25 cellular contexts compared by ENCODE assay signal in the genomic region with DNA sequence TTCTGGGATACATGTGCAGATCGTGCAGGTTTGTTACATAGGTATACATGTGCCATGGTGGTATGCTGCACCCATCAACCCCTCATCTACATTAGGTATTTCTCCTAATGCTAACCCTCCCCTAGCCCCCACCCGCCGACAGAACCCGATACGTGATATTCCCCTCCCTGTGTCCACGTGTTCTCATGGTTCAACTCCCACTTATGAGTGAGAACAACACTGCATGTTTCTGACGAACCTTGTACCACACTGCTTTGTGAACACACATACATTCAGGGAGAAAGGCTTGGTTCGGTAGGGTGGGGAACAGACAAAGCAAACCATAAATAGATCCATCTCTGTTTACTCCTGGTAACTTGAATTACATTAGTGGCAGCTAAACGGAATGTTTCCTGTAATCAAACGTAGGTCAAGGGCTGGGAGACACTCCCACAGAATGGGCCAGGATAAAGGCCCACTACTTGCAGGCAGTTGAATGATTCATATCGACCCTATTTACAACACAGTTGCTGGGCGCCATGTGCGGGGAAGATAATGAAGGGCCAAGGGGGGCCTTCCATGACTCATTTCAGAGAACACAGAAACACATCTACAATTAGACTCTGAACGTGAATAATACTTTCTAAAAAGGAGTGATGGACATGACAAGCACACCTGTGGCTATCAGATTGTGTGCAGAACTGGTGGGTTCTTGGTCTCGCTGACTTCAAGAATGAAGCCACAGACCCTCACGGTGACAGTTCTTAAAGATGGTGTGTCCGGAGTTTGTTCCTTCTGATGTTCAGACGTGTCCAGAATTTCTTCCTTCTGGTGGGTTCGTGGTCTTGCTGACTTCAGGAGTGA. TPM values are rescaled to one million over a fixed set of nuclear protein-coding genes. Genes with fewer than 3 reads are reported as not detected.
A peak's percentile ranks its signal among the peaks of the same experiment; 100 is the strongest.
DNase-seq lines count a peak whose midpoint lies in the region; ATAC-seq and FAIRE-seq lines count a peak whose summit lies in the region.
"Had no signal": no experiment of that assay in that cellular context is flagged by ENCODE, and none has a peak within 500 bp of the region (broad histone marks: within the 10 kb centered on the region; RNA-seq: fewer than 3 reads in every experiment).

No MANE protein-coding gene starts in this region.

- no peak overlapping the region for H2AFZ ChIP-seq in mesenchymal stem cell (ENCODE audit: low read depth, low read length)

- no peak overlapping the region for H2BK120ac ChIP-seq in mesenchymal stem cell (ENCODE audit: low read depth, low read length)

- H3K9me3 ChIP-seq in mesenchymal stem cell (ENCODE audit: control insufficient read depth, low read length), result peaks cover 2% of the 10 kb centered on the region
- H3K9me3 ChIP-seq: HAP-1, right atrium auricular region had no signal

- no peak overlapping the region for H2BK15ac ChIP-seq in mesenchymal stem cell (ENCODE audit: low read depth, poor library complexity, severe bottlenecking)

- no peak overlapping the region for H3K4me3 ChIP-seq in mesenchymal stem cell (ENCODE audit: insufficient read depth in 1 of 2, low read depth in 1 of 2, low read length in 2 of 2)
- H3K4me3 ChIP-seq: HAP-1, right atrium auricular region, transverse colon had no signal

- peaks cover 4% of the 10 kb centered on the region for H3K79me1 ChIP-seq in mesenchymal stem cell (replicated peaks; ENCODE audit: low read length, poor library complexity, severe bottlenecking)

- H2BK12ac ChIP-seq in mesenchymal stem cell (ENCODE audit: low read length in 2 of 2), result no peak overlapping the region

- no peak overlapping the region for H4K91ac ChIP-seq in mesenchymal stem cell (ENCODE audit: low read length)

- H3K9ac ChIP-seq in mesenchymal stem cell (ENCODE audit: low read length), result no peak overlapping the region
- H3K9ac ChIP-seq: KMS-11 had no signal

- no peak overlapping the region for H2AK5ac ChIP-seq in mesenchymal stem cell (ENCODE audit: low read length, severe bottlenecking)

- H2BK5ac ChIP-seq in mesenchymal stem cell (ENCODE audit: low read depth, low read length, poor library complexity, severe bottlenecking), result no peak overlapping the region

- no peak for FAIRE-seq in RCC 7860 (lab: Jason Lieb, UNC)
- FAIRE-seq: endometrium had no signal

- no peak overlapping the region for H4K8ac ChIP-seq in mesenchymal stem cell (ENCODE audit: low read length)

- 83% methylated on average over 16 of the region's 19 CpGs for WGBS in mesenchymal stem cell

- peaks cover 6 to 17% of the 10 kb centered on the region in 2 experiments for H3K36me3 ChIP-seq in mesenchymal stem cell (ENCODE audit: control insufficient read depth in 1 of 2, insufficient read depth in 2 of 2, low read depth in 1 of 2, low read length in 2 of 2)
- H3K36me3 ChIP-seq: HAP-1, right atrium auricular region, transverse colon had no signal

- H3K18ac ChIP-seq in mesenchymal stem cell (ENCODE audit: low read depth in 1 of 2, low read length in 2 of 2), result no peak overlapping the region

- H3K27ac ChIP-seq in mesenchymal stem cell (ENCODE audit: low read length, poor library complexity, severe bottlenecking), result no peak overlapping the region
- H3K27ac ChIP-seq: foreskin keratinocyte, HL-60, KMS-11, right atrium auricular region had no signal

- H3K27me3 ChIP-seq in mesenchymal stem cell (ENCODE audit: control insufficient read depth in 1 of 2, insufficient read depth in 1 of 2, low read length in 2 of 2), result no peaks in the 10 kb centered on the region
- H3K27me3 ChIP-seq: foreskin keratinocyte, right atrium auricular region, transverse colon had no signal

- DNase-seq in Daoy (ENCODE audit: low read depth) (peak; percentile 48), NCI-H345 (lab: John Stamatoyannopoulos, UW) (peak; percentile 87), astrocyte of the hippocampus (ENCODE audit: low read depth, low spot score) (peak; percentile 55), mesenchymal stem cell (peak; percentile 58), RCC 7860 (ENCODE audit: low spot score) (no peak)
- DNase-seq: activated CD4-positive, alpha-beta T cell treated with anti-CD3 and anti-CD28 coated beads, Interleukin-2, amount 50 U/mL, for 1 hour; activated gamma-delta T cell treated with Interleukin-2 at 50 U/mL for 16 hours; aorta; CD4-positive, CD25-positive, alpha-beta regulatory T cell; DMS79; foreskin keratinocyte; midbrain; NCI-H1092; NCI-H2171 treated with DMSO at 0.1 percent for 48 hours; RPMI8226; stimulated activated naive CD8-positive, alpha-beta T cell treated with anti-CD3 and anti-CD28 coated beads, Interleukin-15, Interleukin-2, amounts not matched to agents 100 U/mL and 50 U/mL, for 24 hours; transverse colon had no signal

- ATAC-seq in GM21825 (IDR thresholded peaks at IDR 0.05; ENCODE audit: unreplicated experiment) (no peak), HG02884 (IDR thresholded peaks at IDR 0.05; ENCODE audit: unreplicated experiment) (no peak), GM21381 (IDR thresholded peaks at IDR 0.05; ENCODE audit: unreplicated experiment) (no peak)
- ATAC-seq: foreskin keratinocyte; stimulated activated naive CD8-positive, alpha-beta T cell treated with anti-CD3 and anti-CD28 coated beads, Interleukin-15, Interleukin-2, amounts not matched to agents 100 U/mL and 50 U/mL, for 24 hours had no signal

- no peak overlapping the region for H3K4me2 ChIP-seq in mesenchymal stem cell (ENCODE audit: low read length, poor library complexity, severe bottlenecking)
- H3K4me2 ChIP-seq: KMS-11 had no signal

- H3K23ac ChIP-seq in mesenchymal stem cell (ENCODE audit: low read length in 2 of 2), result no peak overlapping the region

- no peak overlapping the region for H3K4ac ChIP-seq in mesenchymal stem cell (ENCODE audit: low read depth in 1 of 2, low read length in 2 of 2)

- no peaks in the 10 kb centered on the region for H3K4me1 ChIP-seq in mesenchymal stem cell (ENCODE audit: control insufficient read depth, insufficient read depth, low read depth, low read length)
- H3K4me1 ChIP-seq: foreskin keratinocyte, HAP-1, right atrium auricular region had no signal

- no peak overlapping the region for H3K14ac ChIP-seq in mesenchymal stem cell (ENCODE audit: low read length in 2 of 2)

RNA-seq across cellular contexts. Expression of a gene that starts 56.8 kb away (rescaled TPM):
- total RNA-seq in Daoy (2014; rRNA removed; shearing (Covaris generic)), result 16.6 and 19.6 TPM in 2 replicates
- polyA plus RNA-seq in mesenchymal stem cell (2013, experiment 1 of 2), result 24.5 TPM
- 23.7 TPM for polyA plus RNA-seq in mesenchymal stem cell (2013, experiment 2 of 2)
